Comparison of ENCODE assay signal across 8 cellular contexts in genomic region chr1:193121616-193122593, GRCh38. TPM values are rescaled to one million over a fixed set of nuclear protein-coding genes. Genes with fewer than 3 reads are reported as not detected.
A peak's percentile ranks its signal among the peaks of the same experiment; 100 is the strongest.
DNase-seq lines count a peak whose midpoint lies in the region; ATAC-seq and FAIRE-seq lines count a peak whose summit lies in the region.

CDC73 (plus strand) TSS chr1:193122031; CDS start chr1:193122201, 170 bp downstream.

- ATAC-seq in GM21367 (IDR thresholded peaks at IDR 0.05; ENCODE audit: unreplicated experiment): peak; percentile 89
- peak; percentile 88 for ATAC-seq in effector memory CD8-positive, alpha-beta T cell (replicated peaks)

- peaks cover 32% of the 10 kb centered on the region for H3K36me3 Mint-ChIP-seq in effector memory CD8-positive, alpha-beta T cell (ENCODE audit: insufficient read depth)

- in situ Hi-C loops in Caki2 (cut with HindIII; ENCODE audit: low pct_unique_long_range_greater_than_20kb, low sequenced_read_pairs): no loop called here

- peak within 1 kb of the TSS; percentile 89 to 96 for H3K27ac Mint-ChIP-seq in effector memory CD8-positive, alpha-beta T cell

- no peaks in the 10 kb centered on the region for H3K27me3 Mint-ChIP-seq in effector memory CD8-positive, alpha-beta T cell

- peak; percentile 97 for FAIRE-seq in HTR-8/SVneo (lab: Jason Lieb, UNC)

- DNase-seq in Caki2 (ENCODE audit: low read depth): peak; percentile 99
- DNase-seq in HTR-8/SVneo (ENCODE audit: insufficient read length, low spot score): peak; percentile 91
- DNase-seq in NOMO-1 treated with DMSO at 0.1 percent for 48 hours (lab: John Stamatoyannopoulos, UW; ENCODE audit: unreplicated experiment): peak; percentile 98
- DNase-seq in activated CD8-positive, alpha-beta memory T cell treated with anti-CD3 and anti-CD28 coated beads for 4 hours (ENCODE audit: low read depth in 2 of 2): peak; percentile 98
- DNase-seq in effector memory CD8-positive, alpha-beta T cell: peak; percentile 100
- DNase-seq in mesenteric fat pad (ENCODE audit: low spot score): peak; percentile 100
- peak; percentile 99 for DNase-seq in stimulated activated CD8-positive, alpha-beta memory T cell treated with anti-CD3 and anti-CD28 coated beads, Interleukin-15, amount 100 ng/mL, for 24 hours (ENCODE audit: low read depth)

- no peaks in the 10 kb centered on the region for H3K9me3 Mint-ChIP-seq in effector memory CD8-positive, alpha-beta T cell

- peak within 1 kb of the TSS; percentile 81 to 93 for H3K4me3 Mint-ChIP-seq in effector memory CD8-positive, alpha-beta T cell

- peaks cover 25 to 40% of the 10 kb centered on the region in 2 donors for H3K4me1 Mint-ChIP-seq in effector memory CD8-positive, alpha-beta T cell (ENCODE audit: low read depth in 2 of 2)

RNA-seq across cellular contexts. Expression of gene CDC73, which starts in this region (rescaled TPM):
- total RNA-seq in Caki2 (2014; rRNA removed; shearing (Covaris generic); ENCODE audit: low replicate concordance): 10.3 and 17.1 TPM in 2 replicates
- total RNA-seq in mesenteric fat pad: 61.4 TPM

Comparison
In these comparisons a context has a peak if more than half of its experiments do, and no peak if none do; other contexts are left out.
1. Peak in every context shown above with its lines: DNase-seq and ATAC-seq.